17 cellular contexts compared by ENCODE assay signal in the genomic region with DNA sequence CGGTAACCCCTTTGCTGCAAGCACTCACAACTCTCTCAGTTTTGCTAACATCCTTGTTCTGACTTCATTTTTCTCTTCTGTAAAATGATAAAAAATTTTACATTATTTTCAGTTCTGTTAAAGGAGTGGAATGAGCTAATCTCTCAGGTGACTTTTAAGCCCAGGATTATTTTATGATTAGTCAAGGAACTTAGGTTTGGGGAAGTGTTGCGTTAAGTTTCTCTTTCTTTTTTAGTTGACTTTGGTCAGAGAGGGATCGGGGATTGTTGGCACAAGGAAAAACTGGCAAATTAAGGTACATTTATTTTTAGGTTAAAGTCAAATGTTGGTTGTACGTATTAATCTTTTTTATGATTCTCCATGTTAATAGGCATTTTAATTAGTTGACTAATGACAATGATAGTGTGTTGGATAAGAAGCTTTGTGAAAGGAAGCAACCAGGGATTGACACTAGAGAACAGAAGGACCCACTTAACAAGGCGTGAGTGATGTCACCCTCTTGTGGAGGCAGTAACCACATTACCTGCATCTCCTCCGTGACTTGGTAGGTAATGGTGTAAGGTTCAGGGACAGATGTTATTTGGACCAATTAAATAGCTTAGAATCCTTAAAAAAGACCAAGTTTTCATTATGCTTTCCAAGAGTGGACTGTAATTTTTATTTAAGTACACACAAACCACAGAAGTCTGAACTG. TPM values are rescaled to one million over a fixed set of nuclear protein-coding genes. Genes with fewer than 3 reads are reported as not detected.
A peak's percentile ranks its signal among the peaks of the same experiment; 100 is the strongest.
DNase-seq lines count a peak whose midpoint lies in the region; ATAC-seq and TF ChIP-seq lines count a peak whose summit lies in the region.
"Had no signal": no experiment of that assay in that cellular context is flagged by ENCODE, and none has a peak within 500 bp of the region (broad histone marks: within the 10 kb centered on the region; RNA-seq: fewer than 3 reads in every experiment).

No MANE protein-coding gene starts in this region.

- H3K9me3 Mint-ChIP-seq in IgD-negative memory B cell (no peaks in the 10 kb centered on the region), endodermal cell (no peaks in the 10 kb centered on the region)
- H3K9me3 Mint-ChIP-seq: activated T-helper 1 cell treated with anti-CD3 and anti-CD28 coated beads, Interleukin-12 subunit alpha, Interleukin-12 subunit beta, Interleukin-2, Interleukin-4 antibody, amounts not matched to agents 30 ng/mL and 10 ng/mL and 1 ng/mL, durations not matched to agents 14 hours and 24 hours and 36 hours; neural crest cell; WTC11 had no signal

- ATAC-seq in HG03025 (IDR thresholded peaks at IDR 0.05; ENCODE audit: low FRiP score, unreplicated experiment) (no peak), left cardiac atrium (no peak)
- ATAC-seq: left colon, psoas muscle, WTC11 had no signal

- H3K4me3 Mint-ChIP-seq in IgD-negative memory B cell (peak overlapping the region in 3 of 4 donors; percentile 42 to 91 (median 77)), endodermal cell (no peak overlapping the region)
- H3K4me3 Mint-ChIP-seq: activated T-helper 1 cell treated with anti-CD3 and anti-CD28 coated beads, Interleukin-12 subunit alpha, Interleukin-12 subunit beta, Interleukin-2, Interleukin-4 antibody, amounts not matched to agents 30 ng/mL and 10 ng/mL and 1 ng/mL, durations not matched to agents 14 hours and 24 hours and 36 hours; neural crest cell; WTC11 had no signal

- peaks cover 3% of the 10 kb centered on the region for H3K36me3 Mint-ChIP-seq in IgD-negative memory B cell
- no peaks in the 10 kb centered on the region for H3K36me3 Mint-ChIP-seq in endodermal cell (ENCODE audit: low read depth)
- H3K36me3 Mint-ChIP-seq: WTC11 had no signal

- no peaks in the 10 kb centered on the region for H3K27me3 Mint-ChIP-seq in IgD-negative memory B cell
- H3K27me3 Mint-ChIP-seq in endodermal cell (ENCODE audit: insufficient read depth): peaks cover 7% of the 10 kb centered on the region

- peak overlapping the region in 2 of 3 donors; percentile 4 to 25 for H3K27ac Mint-ChIP-seq in IgD-negative memory B cell
- H3K27ac Mint-ChIP-seq in endodermal cell: no peak overlapping the region
- H3K27ac Mint-ChIP-seq: activated T-helper 1 cell treated with anti-CD3 and anti-CD28 coated beads, Interleukin-12 subunit alpha, Interleukin-12 subunit beta, Interleukin-2, Interleukin-4 antibody, amounts not matched to agents 30 ng/mL and 10 ng/mL and 1 ng/mL, durations not matched to agents 14 hours and 24 hours and 36 hours; WTC11 had no signal

- no peaks in the 10 kb centered on the region for H3K4me1 ChIP-seq in endodermal cell (ENCODE audit: control insufficient read depth, insufficient read depth, low read length)
- H3K4me1 ChIP-seq: breast epithelium, psoas muscle had no signal

- no peaks in the 10 kb centered on the region for H3K9me3 ChIP-seq in endodermal cell (ENCODE audit: control insufficient read depth, low read length)
- H3K9me3 ChIP-seq: breast epithelium, psoas muscle had no signal

- H3K9ac ChIP-seq in endodermal cell (ENCODE audit: extremely low read depth, low read length, poor library complexity, severe bottlenecking): no peak overlapping the region

- H3K36me3 ChIP-seq in endodermal cell (ENCODE audit: control insufficient read depth, insufficient read depth, low read length): no peaks in the 10 kb centered on the region
- H3K36me3 ChIP-seq: breast epithelium had no signal

- H3K4me1 Mint-ChIP-seq in IgD-negative memory B cell (peaks cover 15 to 20% (median 17%) of the 10 kb centered on the region in 3 donors), endodermal cell (peaks cover 10% of the 10 kb centered on the region)
- H3K4me1 Mint-ChIP-seq: neural crest cell had no signal

- TF ChIP-seq CTCF in endodermal cell (conservative IDR thresholded peaks at IDR 0.05): peak; percentile 30

- no peak overlapping the region for H3K4me3 ChIP-seq in endodermal cell (ENCODE audit: low read length)
- H3K4me3 ChIP-seq: breast epithelium, psoas muscle had no signal

- peak; percentile 24 for DNase-seq in DMS53 treated with DMSO at 0.1 percent for 48 hours (lab: John Stamatoyannopoulos, UW; ENCODE audit: unreplicated experiment)
- peak; percentile 78 for DNase-seq in NCI-H82 (lab: John Stamatoyannopoulos, UW)
- DNase-seq in endodermal cell: no peak
- DNase-seq in stimulated activated CD4-positive, alpha-beta T cell treated with anti-CD3 and anti-CD28 coated beads, Interleukin-1b, Interleukin-23, amount 100 ng/mL, for 48 hours: no peak
- DNase-seq in epidermal melanocyte (ENCODE audit: insufficient read length, low spot score): no peak
- no peak for DNase-seq in left cardiac atrium
- DNase-seq: AML-193, left colon, NCI-H1092 treated with DMSO at 0.1 percent for 48 hours, NCI-H526 treated with DMSO at 0.1 percent for 48 hours, psoas muscle had no signal

- no peaks in the 10 kb centered on the region for H3K27me3 ChIP-seq in endodermal cell (ENCODE audit: control insufficient read depth, insufficient read depth, low read length, poor library complexity, severe bottlenecking)
- H3K27me3 ChIP-seq: breast epithelium had no signal

- intact Hi-C loops in left cardiac atrium (cut with DNase I): loop anchor here in 1 of 2 donors (10.0 kb wide), 1 partner anchor 234 kb away; no protein-coding TSS in a partner anchor

- no peak overlapping the region for H3K27ac ChIP-seq in endodermal cell (ENCODE audit: low read depth, low read length)
- H3K27ac ChIP-seq: breast epithelium, psoas muscle had no signal

- 92 to 96% methylated on average over 2 to 6 of the region's 6 CpGs for WGBS in endodermal cell (ENCODE audit: insufficient coverage in 1 of 2, insufficient read length in 1 of 2), 2 experiments

RNA-seq across cellular contexts. Expression of a gene that starts 31.6 kb away (rescaled TPM):
- 43.8 TPM for polyA plus RNA-seq in IgD-negative memory B cell
- total RNA-seq in endodermal cell (1 to 10 TPM; 2.8 to 7.0 TPM), left cardiac atrium (1 to 10 TPM; 2.3 to 3.2 TPM)
- 7.9 TPM for polyA plus RNA-seq in endodermal cell (2013, experiment 1 of 2)
- polyA plus RNA-seq in endodermal cell (2013, experiment 2 of 2): 7.2 TPM

Comparison
In these comparisons a context has a peak if more than half of its experiments do, and no peak if none do; other contexts are left out.
1. DNase-seq: peak in DMS53 treated with DMSO at 0.1 percent for 48 hours (single experiment) and NCI-H82 (single experiment); none in endodermal cell (single experiment), stimulated activated CD4-positive, alpha-beta T cell treated with anti-CD3 and anti-CD28 coated beads, Interleukin-1b, Interleukin-23, amount 100 ng/mL, for 48 hours (single experiment), epidermal melanocyte (single experiment) and left cardiac atrium (single experiment).